In the genomic region with DNA sequence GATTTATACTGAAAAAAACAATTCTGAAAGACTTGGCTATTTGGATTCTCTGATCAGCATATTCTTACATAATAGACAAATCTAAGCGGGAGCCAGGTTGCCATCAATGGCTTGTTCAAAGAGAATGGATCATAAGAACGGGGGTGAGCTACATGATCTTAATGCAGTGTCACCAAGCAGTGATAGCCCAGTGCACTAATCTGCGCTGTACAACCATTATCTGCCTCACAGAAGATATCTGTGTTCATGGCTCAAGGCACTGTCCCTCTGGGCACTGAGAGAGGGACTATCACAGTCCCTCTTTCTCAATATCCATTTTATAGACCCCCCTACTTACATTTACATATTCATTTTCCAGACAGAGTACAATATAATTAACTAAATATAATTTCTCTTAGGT, we compare ENCODE assay signal across 35 cellular contexts. TPM values are rescaled to one million over a fixed set of nuclear protein-coding genes. Genes with fewer than 3 reads are reported as not detected.
"Had no signal": no experiment of that assay in that cellular context is flagged by ENCODE, and none has a peak within 500 bp of the region (broad histone marks: within the 10 kb centered on the region; RNA-seq: fewer than 3 reads in every experiment).

No MANE protein-coding gene starts in this region.

- DNase-seq: Karpas-422, Kasumi-1, MG63, MM.1S, NCI-H1048, NCI-H1092, NCI-H1092 treated with DMSO at 0.1 percent for 48 hours, NCI-H1105, NCI-H1105 treated with DMSO at 0.1 percent for 48 hours, NCI-H1417, NCI-H1417 treated with DMSO at 0.1 percent for 48 hours, NCI-H1436, NCI-H1436 treated with DMSO at 0.1 percent for 48 hours, NCI-H146, NCI-H1694, NCI-H1694 treated with DMSO at 0.1 percent for 48 hours, NCI-H187, NCI-H187 treated with DMSO at 0.1 percent for 48 hours, NCI-H1930, NCI-H2029, NCI-H2029 treated with DMSO at 0.1 percent for 48 hours, NCI-H2081, NCI-H2081 treated with DMSO at 0.1 percent for 48 hours, NCI-H2107, NCI-H2171, NCI-H2171 treated with DMSO at 0.1 percent for 48 hours, NCI-H2227 treated with DMSO at 0.1 percent for 48 hours, NCI-H226, NCI-H345, NCI-H446, NCI-H446 treated with DMSO at 0.1 percent for 48 hours, NCI-H510A, NCI-H510A treated with DMSO at 0.1 percent for 48 hours had no signal

- H3K27ac ChIP-seq: KMS-11 had no signal

- H3K36me3 ChIP-seq: MG63 had no signal

- H3K4me2 ChIP-seq: KMS-11 had no signal

- H3K27me3 ChIP-seq: MG63 had no signal

- H3K9ac ChIP-seq: KMS-11 had no signal

- H3K9me3 ChIP-seq: MG63 had no signal

- H3K4me3 ChIP-seq: MG63 had no signal

RNA-seq across cellular contexts. Expression of a gene that starts 22.9 kb away (rescaled TPM):
- total RNA-seq: MCF 10A had no signal
